Comparison of ENCODE assay signal across 22 cellular contexts in the genomic region with DNA sequence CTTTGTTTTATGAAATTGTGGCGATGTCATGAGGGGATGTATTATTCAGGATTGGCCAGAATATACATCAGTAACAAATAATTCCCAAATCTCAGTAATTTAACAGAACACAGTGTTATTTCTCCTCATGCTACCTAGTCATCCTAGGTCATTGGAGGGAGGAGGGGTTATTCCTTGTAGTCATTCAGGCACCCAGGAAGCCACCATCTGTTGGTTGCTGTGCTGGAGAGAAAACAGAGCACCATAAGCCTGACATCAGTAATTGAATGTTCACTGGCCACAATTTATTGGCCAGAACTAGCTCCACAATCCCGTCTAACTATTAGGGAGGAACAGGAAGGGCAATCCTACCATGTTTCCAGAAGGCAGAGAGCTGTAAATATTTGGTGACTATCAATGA.
"Had no signal": no experiment of that assay in that cellular context is flagged by ENCODE, and none has a peak within 500 bp of the region (broad histone marks: within the 10 kb centered on the region; RNA-seq: fewer than 3 reads in every experiment).

No MANE protein-coding gene starts in this region.

- H3K27me3 ChIP-seq: breast epithelium had no signal

- DNase-seq: activated CD4-positive, alpha-beta memory T cell treated with anti-CD3 and anti-CD28 coated beads, Interleukin-2, amount 10 ng/mL, durations not matched to agents 7 days and 5 days; activated CD4-positive, alpha-beta T cell treated with anti-CD3 and anti-CD28 coated beads for 36 hours; activated CD4-positive, alpha-beta T cell treated with anti-CD3 and anti-CD28 coated beads, Interleukin-2, amount 50 U/mL, for 1 hour; activated naive CD4-positive, alpha-beta T cell; activated T-cell treated with anti-CD3 and anti-CD28 coated beads, Interleukin-2, amount 50 U/mL, for 72 hours; aorta; Karpas-422; MM.1S; NCI-H1105; NCI-H1436 treated with DMSO at 0.1 percent for 48 hours; NCI-H187; NCI-H2081; NCI-H2227 treated with DMSO at 0.1 percent for 48 hours; NCI-H510A; NCI-H748 treated with DMSO at 0.1 percent for 48 hours; SIG-M5; T-helper 1 cell had no signal

- H3K4me3 Mint-ChIP-seq: activated CD4-positive, alpha-beta memory T cell treated with anti-CD3 and anti-CD28 coated beads, Interleukin-2, amount 10 ng/mL, durations not matched to agents 7 days and 5 days; activated CD4-positive, alpha-beta T cell treated with anti-CD3 and anti-CD28 coated beads for 36 hours; activated naive CD4-positive, alpha-beta T cell treated with anti-CD3 and anti-CD28 coated beads, Interleukin-2, amount 50 U/mL, for 24 hours; activated T-cell treated with anti-CD3 and anti-CD28 coated beads, Interleukin-2, amount 50 U/mL, for 72 hours had no signal

- H3K9me3 Mint-ChIP-seq: activated naive CD4-positive, alpha-beta T cell treated with anti-CD3 and anti-CD28 coated beads, Interleukin-2, amount 50 U/mL, for 24 hours had no signal

- H3K9me3 ChIP-seq: breast epithelium had no signal

- H3K4me1 Mint-ChIP-seq: activated CD4-positive, alpha-beta memory T cell treated with anti-CD3 and anti-CD28 coated beads, Interleukin-2, amount 10 ng/mL, durations not matched to agents 7 days and 5 days; activated CD4-positive, alpha-beta T cell treated with anti-CD3 and anti-CD28 coated beads for 36 hours; activated naive CD4-positive, alpha-beta T cell treated with anti-CD3 and anti-CD28 coated beads, Interleukin-2, amount 50 U/mL, for 24 hours had no signal

- H3K27me3 Mint-ChIP-seq: activated CD4-positive, alpha-beta memory T cell treated with anti-CD3 and anti-CD28 coated beads, Interleukin-2, amount 10 ng/mL, durations not matched to agents 7 days and 5 days; activated CD4-positive, alpha-beta T cell treated with anti-CD3 and anti-CD28 coated beads for 36 hours; activated naive CD4-positive, alpha-beta T cell treated with anti-CD3 and anti-CD28 coated beads, Interleukin-2, amount 50 U/mL, for 24 hours had no signal

- H3K27ac ChIP-seq: breast epithelium, SK-N-MC, VCaP had no signal

- ATAC-seq: activated CD4-positive, alpha-beta T cell treated with anti-CD3 and anti-CD28 coated beads for 36 hours; activated T-cell treated with anti-CD3 and anti-CD28 coated beads, Interleukin-2, amount 50 U/mL, for 72 hours; K562 had no signal

- H3K4me1 ChIP-seq: breast epithelium had no signal

- H3K27ac Mint-ChIP-seq: activated CD4-positive, alpha-beta memory T cell treated with anti-CD3 and anti-CD28 coated beads, Interleukin-2, amount 10 ng/mL, durations not matched to agents 7 days and 5 days; activated CD4-positive, alpha-beta T cell treated with anti-CD3 and anti-CD28 coated beads for 36 hours; activated naive CD4-positive, alpha-beta T cell treated with anti-CD3 and anti-CD28 coated beads, Interleukin-2, amount 50 U/mL, for 24 hours; activated T-cell treated with anti-CD3 and anti-CD28 coated beads, Interleukin-2, amount 50 U/mL, for 72 hours had no signal

- H3K36me3 ChIP-seq: breast epithelium had no signal

- H3K4me3 ChIP-seq: breast epithelium, K562, SK-N-MC had no signal

- H3K36me3 Mint-ChIP-seq: activated naive CD4-positive, alpha-beta T cell treated with anti-CD3 and anti-CD28 coated beads, Interleukin-2, amount 50 U/mL, for 24 hours had no signal
